ENCODE assay signal across 12 cellular contexts in genomic region chr3:98557324-98558010, GRCh38.
DNase-seq lines count a peak whose midpoint lies in the region; ATAC-seq and TF ChIP-seq lines count a peak whose summit lies in the region.
"Had no signal": no experiment of that assay in that cellular context is flagged by ENCODE, and none has a peak within 500 bp of the region (broad histone marks: within the 10 kb centered on the region; RNA-seq: fewer than 3 reads in every experiment).

No MANE protein-coding gene starts in this region.

- no peak for TF ChIP-seq CTCF in KMS-11 (conservative IDR thresholded peaks at IDR 0.05; ENCODE audit: low read depth, low read length)

- H3K36me3 ChIP-seq in KMS-11 (ENCODE audit: insufficient read depth), result no peaks in the 10 kb centered on the region
- H3K36me3 ChIP-seq: breast epithelium, neutrophil had no signal

- peak overlapping the region; percentile 100 for H3K27ac Mint-ChIP-seq in activated naive CD8-positive, alpha-beta T cell

- H2AFZ ChIP-seq in KMS-11 (ENCODE audit: low read depth), result peak overlapping the region; percentile 47

- peaks cover 88% of the 10 kb centered on the region for H3K4me1 ChIP-seq in KMS-11 (ENCODE audit: low read depth, poor library complexity, severe bottlenecking)
- H3K4me1 ChIP-seq: breast epithelium had no signal

- peak overlapping the region; percentile 96 for H3K27ac ChIP-seq in KMS-11
- H3K27ac ChIP-seq: breast epithelium, neutrophil had no signal

- H3K27me3 ChIP-seq in KMS-11 (ENCODE audit: insufficient read depth, low read depth), result no peaks in the 10 kb centered on the region
- H3K27me3 ChIP-seq: neutrophil had no signal

- no peaks in the 10 kb centered on the region for H3K27me3 Mint-ChIP-seq in activated naive CD8-positive, alpha-beta T cell

- peak; percentile 61 to 66 for ATAC-seq in activated CD4-positive, CD25-positive, alpha-beta regulatory T cell treated with anti-CD3 and anti-CD28 coated beads, Interleukin-2, amount 50 U/mL, for 24 hours

- H3K79me2 ChIP-seq in KMS-11 (ENCODE audit: insufficient read depth, low read depth), result no peaks in the 10 kb centered on the region

- peak overlapping the region; percentile 94 for H3K9ac ChIP-seq in KMS-11

- H3K4me3 Mint-ChIP-seq in activated naive CD8-positive, alpha-beta T cell, result peak overlapping the region; percentile 81

- H3K9me3 Mint-ChIP-seq in activated naive CD8-positive, alpha-beta T cell (ENCODE audit: low read depth), result no peaks in the 10 kb centered on the region

- DNase-seq in activated CD4-positive, CD25-positive, alpha-beta regulatory T cell (lab: John Stamatoyannopoulos, UW), result no peak
- peak; percentile 13 to 34 for DNase-seq in stimulated activated CD8-positive, alpha-beta memory T cell treated with anti-CD3 and anti-CD28 coated beads, Interleukin-7, amount 100 ng/mL, for 4 hours (ENCODE audit: low read depth in 2 of 2)
- no peak for DNase-seq in NCI-H128 (lab: John Stamatoyannopoulos, UW; ENCODE audit: unreplicated experiment)
- no peak for DNase-seq in DMS153 treated with DMSO at 0.1 percent for 48 hours (lab: John Stamatoyannopoulos, UW; ENCODE audit: unreplicated experiment)
- DNase-seq in HK-2 (ENCODE audit: unreplicated experiment), result no peak
- DNase-seq: 8988T, NCI-H187 had no signal

- peak overlapping the region; percentile 98 for H3K4me2 ChIP-seq in KMS-11

- H3K36me3 Mint-ChIP-seq in activated naive CD8-positive, alpha-beta T cell, result peaks cover 8% of the 10 kb centered on the region

- H4K20me1 ChIP-seq in KMS-11 (ENCODE audit: insufficient read depth), result no peaks in the 10 kb centered on the region

- peak overlapping the region; percentile 55 for H3K4me3 ChIP-seq in KMS-11 (IDR thresholded peaks at IDR 0.05; ENCODE audit: insufficient read depth, low read depth, low read length)
- H3K4me3 ChIP-seq: breast epithelium had no signal

- H3K4me1 Mint-ChIP-seq in activated naive CD8-positive, alpha-beta T cell (ENCODE audit: low read depth), result peaks cover 80% of the 10 kb centered on the region

Comparison
In these comparisons a context has a peak if more than half of its experiments do, and no peak if none do; other contexts are left out.
1. DNase-seq: peak in stimulated activated CD8-positive, alpha-beta memory T cell treated with anti-CD3 and anti-CD28 coated beads, Interleukin-7, amount 100 ng/mL, for 4 hours (2 of 2); none in activated CD4-positive, CD25-positive, alpha-beta regulatory T cell (0 of 4), NCI-H128 (single experiment), DMS153 treated with DMSO at 0.1 percent for 48 hours (single experiment) and HK-2 (single experiment).